ENCODE assay signal across 9 cellular contexts in the genomic region with DNA sequence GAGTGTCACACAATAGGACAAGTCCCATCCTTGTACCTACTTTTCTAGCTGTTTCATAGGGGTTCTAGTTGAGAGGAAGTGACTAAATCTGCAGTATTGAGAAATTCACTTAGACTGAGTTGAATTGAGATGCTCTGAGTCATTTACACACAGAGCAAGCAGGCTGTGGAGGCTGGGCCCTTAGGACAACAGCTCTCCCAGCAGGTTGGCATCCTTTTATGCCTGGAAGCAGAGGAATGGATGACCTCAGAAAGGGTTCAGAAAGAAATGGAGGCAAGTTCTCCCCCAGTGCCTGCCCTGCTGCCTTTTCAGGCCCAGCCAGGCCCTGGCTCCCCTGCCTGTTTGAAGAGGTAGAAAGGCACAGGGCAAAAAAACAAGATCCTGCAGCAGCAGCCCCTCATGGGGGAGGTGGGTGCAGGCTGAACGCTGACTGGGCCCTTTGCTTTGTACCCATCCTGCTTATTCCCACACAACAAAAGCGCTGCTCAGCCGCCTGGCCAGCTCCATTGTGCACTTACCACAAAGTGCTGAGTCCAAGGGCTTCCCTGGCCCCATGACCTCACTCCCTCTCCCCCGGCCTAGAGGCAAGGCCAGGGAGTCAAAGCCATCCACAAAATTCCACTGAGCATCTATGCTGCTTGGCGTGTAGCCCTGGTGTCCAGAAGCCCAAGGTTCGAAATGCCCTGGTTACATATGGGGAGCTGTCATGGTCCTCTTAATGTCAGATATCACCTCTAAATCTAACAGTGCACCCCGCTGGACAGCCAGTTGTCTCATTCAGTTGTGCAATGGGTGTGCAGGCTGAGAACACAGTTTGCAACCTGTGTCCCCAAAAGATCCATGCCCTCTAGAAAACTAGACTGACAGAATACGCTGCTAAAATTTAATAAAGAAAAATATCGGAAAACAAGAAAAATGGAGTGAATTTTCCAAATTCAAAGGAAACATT. TPM values are rescaled to one million over a fixed set of nuclear protein-coding genes. Genes with fewer than 3 reads are reported as not detected.
DNase-seq lines count a peak whose midpoint lies in the region; ATAC-seq and TF ChIP-seq lines count a peak whose summit lies in the region.
"Had no signal": no experiment of that assay in that cellular context is flagged by ENCODE, and none has a peak within 500 bp of the region (broad histone marks: within the 10 kb centered on the region; RNA-seq: fewer than 3 reads in every experiment).

No MANE protein-coding gene starts in this region.

- H3K27ac ChIP-seq in OCI-LY7 (ENCODE audit: low read depth, low read length, poor library complexity, severe bottlenecking) (no peak overlapping the region), dorsolateral prefrontal cortex (peak overlapping the region in 58 of 59 donors; percentile 30 to 93 (median 80))

- POLR2A ChIA-PET in activated CD4-positive, alpha-beta T cell treated with anti-CD3 and anti-CD28 coated beads for 36 hours (lab: Charles Lee) = interaction anchor here (0.6 to 1.1 kb wide), 4 partner anchors 34 to 614 kb away, joined by 3 to 4 read pairs (median 3); no protein-coding TSS in a partner anchor
- POLR2A ChIA-PET in OCI-LY7 (lab: Charles Lee) = no interaction called here
- POLR2A ChIA-PET in T-cell (lab: Charles Lee) = no interaction called here

- H2AFZ ChIP-seq in OCI-LY7 (ENCODE audit: low read length) = no peak overlapping the region

- no peaks in the 10 kb centered on the region for H3K9me2 ChIP-seq in OCI-LY7 (ENCODE audit: insufficient read depth, low read length)

- H3K9me3 ChIP-seq in OCI-LY7 (ENCODE audit: low read length) = no peaks in the 10 kb centered on the region
- H3K9me3 ChIP-seq: Caco-2 had no signal

- H4K20me1 ChIP-seq in OCI-LY7 (ENCODE audit: insufficient read depth, low read length) = no peaks in the 10 kb centered on the region

- H3K27ac Mint-ChIP-seq in activated CD4-positive, alpha-beta T cell treated with anti-CD3 and anti-CD28 coated beads for 36 hours = peak overlapping the region; percentile 47
- H3K27ac Mint-ChIP-seq in T-cell = peak overlapping the region in 1 of 2 donors; percentile 30

- no TSS peak for BruUV-seq in OCI-LY7 (replicated peaks; lab: Mats Ljungman, UMichigan)

- H3K4me3 Mint-ChIP-seq in activated CD4-positive, alpha-beta T cell treated with anti-CD3 and anti-CD28 coated beads for 36 hours = no peak overlapping the region
- H3K4me3 Mint-ChIP-seq in T-cell = no peak overlapping the region

- H3K36me3 ChIP-seq in OCI-LY7 (ENCODE audit: insufficient read depth, low read length) = no peaks in the 10 kb centered on the region

- CTCF ChIA-PET in activated CD4-positive, alpha-beta T cell treated with anti-CD3 and anti-CD28 coated beads for 36 hours (lab: Charles Lee) = interaction anchor here (0.6 to 3.9 kb wide), 17 partner anchors 10 to 277 kb away, joined by 3 to 19 read pairs (median 4); no protein-coding TSS in a partner anchor
- CTCF ChIA-PET in OCI-LY7 (lab: Charles Lee; ENCODE audit: unreplicated experiment) = interaction anchor here (0.6 to 1.2 kb wide), 3 partner anchors 83 to 96 kb away, joined by 3 read pairs; no protein-coding TSS in a partner anchor
- CTCF ChIA-PET in T-cell (lab: Charles Lee) = no interaction called here

- H3K4me1 Mint-ChIP-seq in activated CD4-positive, alpha-beta T cell treated with anti-CD3 and anti-CD28 coated beads for 36 hours = peaks cover 14% of the 10 kb centered on the region
- peaks cover 0 to 2% (median 2%) of the 10 kb centered on the region in 3 donors for H3K4me1 Mint-ChIP-seq in T-cell

- no peaks in the 10 kb centered on the region for H3K27me3 ChIP-seq in dorsolateral prefrontal cortex

- H3K4me1 ChIP-seq in OCI-LY7 (ENCODE audit: insufficient read depth, low read length, poor library complexity, severe bottlenecking) = no peaks in the 10 kb centered on the region
- H3K4me1 ChIP-seq: Caco-2 had no signal

- peak; percentile 99 for ATAC-seq in activated CD4-positive, alpha-beta T cell treated with anti-CD3 and anti-CD28 coated beads for 36 hours
- ATAC-seq in GM18502 (IDR thresholded peaks at IDR 0.05; ENCODE audit: poor library complexity, unreplicated experiment) = no peak
- ATAC-seq in T-cell (replicated peaks in 1 of 4) = no peak

- no peaks in the 10 kb centered on the region for H3K79me2 ChIP-seq in OCI-LY7 (ENCODE audit: insufficient read depth, low read depth, low read length)

- no peaks in the 10 kb centered on the region for H3K27me3 Mint-ChIP-seq in activated CD4-positive, alpha-beta T cell treated with anti-CD3 and anti-CD28 coated beads for 36 hours
- no peaks in the 10 kb centered on the region for H3K27me3 Mint-ChIP-seq in T-cell

- no peaks in the 10 kb centered on the region for H3K36me3 Mint-ChIP-seq in activated CD4-positive, alpha-beta T cell treated with anti-CD3 and anti-CD28 coated beads for 36 hours (ENCODE audit: low read depth)
- no peaks in the 10 kb centered on the region for H3K36me3 Mint-ChIP-seq in T-cell

- H3K4me3 ChIP-seq in OCI-LY7 (ENCODE audit: low read depth, low read length, poor library complexity, severe bottlenecking) (no peak overlapping the region), dorsolateral prefrontal cortex (no peak overlapping the region)

- peak; percentile 63 for DNase-seq in activated CD4-positive, alpha-beta T cell treated with anti-CD3 and anti-CD28 coated beads for 36 hours
- DNase-seq in activated CD4-positive, alpha-beta T cell treated with anti-CD3 and anti-CD28 coated beads for 1 hour = no peak
- peak; percentile 34 for DNase-seq in OCI-LY7 (ENCODE audit: low spot score)
- DNase-seq in dorsolateral prefrontal cortex = peak in 7 of 10 donors; percentile 44 to 64 (median 55)
- DNase-seq in myocyte (ENCODE audit: low read depth) = peak; percentile 73
- no peak for DNase-seq in T-cell
- no peak for DNase-seq in NCI-H446 treated with DMSO at 0.1 percent for 48 hours (lab: John Stamatoyannopoulos, UW)

- intact Hi-C loops in activated CD4-positive, alpha-beta T cell treated with anti-CD3 and anti-CD28 coated beads for 36 hours (cut with DNase I, micrococcal nuclease) = no loop called here
- intact Hi-C loops in OCI-LY7 (cut with micrococcal nuclease; ENCODE audit: unreplicated experiment) = no loop called here
- intact Hi-C loops in dorsolateral prefrontal cortex (cut with DNase I) = loop anchor here in 1 of 2 donors (5.0 kb wide), 1 partner anchor 51 kb away; a partner anchor contains a TSS

- no peak overlapping the region for H3K4me2 ChIP-seq in OCI-LY7 (ENCODE audit: low read length)

- H3K9me3 Mint-ChIP-seq in activated CD4-positive, alpha-beta T cell treated with anti-CD3 and anti-CD28 coated beads for 36 hours (ENCODE audit: low read depth) = no peaks in the 10 kb centered on the region
- H3K9me3 Mint-ChIP-seq in T-cell = no peaks in the 10 kb centered on the region

- TF ChIP-seq CTCF in OCI-LY7 (conservative IDR thresholded peaks at IDR 0.05; ENCODE audit: low read length) = peak; percentile 73
- TF ChIP-seq CTCF in dorsolateral prefrontal cortex (IDR thresholded peaks at IDR 0.05 in 54 of 56, conservative IDR thresholded peaks at IDR 0.05 in 2 of 56; ENCODE audit: low read depth in 1 of 56, partially characterized antibody in 56 of 56) = peak in 7 of 56 donors; percentile 5 to 34 (median 27)

RNA-seq across cellular contexts. Expression of a gene that starts 5.4 kb away (rescaled TPM):
- total RNA-seq in activated CD4-positive, alpha-beta T cell treated with anti-CD3 and anti-CD28 coated beads for 36 hours = not detected
- not detected in 2 replicates for total RNA-seq in OCI-LY7 (2014; rRNA removed; shearing (Covaris generic))
- total RNA-seq in OCI-LY7 (2022) = not detected in 2 replicates
- not detected for total RNA-seq in dorsolateral prefrontal cortex
- total RNA-seq in myocyte = not detected in 2 replicates
- polyA plus RNA-seq in myocyte (2012) = not detected
- not detected for total RNA-seq in T-cell
- total RNA-seq: Caco-2 had no signal

RNA-seq across cellular contexts. Expression of a gene that starts 52.7 kb away (rescaled TPM):
- total RNA-seq in activated CD4-positive, alpha-beta T cell treated with anti-CD3 and anti-CD28 coated beads for 36 hours = 10 to 100 TPM; 55.1 to 93.1 TPM
- 36.0 and 37.1 TPM in 2 replicates for total RNA-seq in OCI-LY7 (2014; rRNA removed; shearing (Covaris generic))
- 70.4 and 71.4 TPM in 2 replicates for total RNA-seq in OCI-LY7 (2022)
- 10 to 100 TPM; 42.4 to 96.8 (median 54.8) TPM for total RNA-seq in dorsolateral prefrontal cortex
- total RNA-seq in myocyte = 69.0 and 75.1 TPM in 2 replicates
- polyA plus RNA-seq in myocyte (2012) = 14.8 TPM
- total RNA-seq in T-cell = 10 to 100 TPM; 60.7 to 76.2 (median 66.4) TPM

Comparison
In these comparisons a context has a peak if more than half of its experiments do, and no peak if none do; other contexts are left out.
1. DNase-seq: peak in activated CD4-positive, alpha-beta T cell treated with anti-CD3 and anti-CD28 coated beads for 36 hours (single experiment), OCI-LY7 (single experiment), dorsolateral prefrontal cortex (7 of 10) and myocyte (single experiment); none in activated CD4-positive, alpha-beta T cell treated with anti-CD3 and anti-CD28 coated beads for 1 hour (single experiment), T-cell (0 of 34) and NCI-H446 treated with DMSO at 0.1 percent for 48 hours (single experiment).
2. CTCF ChIA-PET loops: an anchor here in activated CD4-positive, alpha-beta T cell treated with anti-CD3 and anti-CD28 coated beads for 36 hours (0.6 to 3.9 kb wide) and OCI-LY7 (0.6 to 1.2 kb wide); none called in T-cell.